9 cellular contexts compared by ENCODE assay signal in genomic region chr5:141050622-141051525, GRCh38. TPM values are rescaled to one million over a fixed set of nuclear protein-coding genes. Genes with fewer than 3 reads are reported as not detected.
DNase-seq lines count a peak whose midpoint lies in the region; ATAC-seq and TF ChIP-seq lines count a peak whose summit lies in the region.
"Had no signal": no experiment of that assay in that cellular context is flagged by ENCODE, and none has a peak within 500 bp of the region (broad histone marks: within the 10 kb centered on the region; RNA-seq: fewer than 3 reads in every experiment).

TSS of gene PCDHB1 (plus strand) at chr5:141051374. CDS start at chr5:141051471, 97 bp downstream.

- peak within 1 kb of the TSS; percentile 57 for H3K9ac ChIP-seq in NT2/D1 (ENCODE audit: insufficient read length, low read depth)

- peak within 1 kb of the TSS; percentile 73 for H2AFZ ChIP-seq in GM23338

- peak; percentile 88 for ATAC-seq in GM23338

- no peaks in the 10 kb centered on the region for H4K20me1 ChIP-seq in GM23338 (replicated peaks; ENCODE audit: insufficient read depth)

- H3F3A ChIP-seq in GM23338 (replicated peaks; ENCODE audit: low read depth): no peaks in the 10 kb centered on the region

- H3K27ac Mint-ChIP-seq in GM23338: no peak within 1 kb of the TSS
- H3K27ac Mint-ChIP-seq in activated T-helper 2 cell treated with anti-CD3 and anti-CD28 coated beads, Interferon-gamma antibody, Interleukin-2, Interleukin-4, amounts not matched to agents 10 μg/mL and 5 μg/mL and 100 μg/mL, durations not matched to agents 14 hours and 24 hours and 36 hours: no peak within 1 kb of the TSS

- no peak for TF ChIP-seq CTCF in GM23338 (conservative IDR thresholded peaks at IDR 0.05; ENCODE audit: low read depth in 2 of 2)
- TF ChIP-seq CTCF in fibroblast of villous mesenchyme (IDR thresholded peaks at IDR 0.05; ENCODE audit: insufficient read depth, low read depth, low read length): no peak
- no peak for TF ChIP-seq CTCF in prostate gland (IDR thresholded peaks at IDR 0.05)

- H3K9me3 ChIP-seq in NT2/D1 (ENCODE audit: insufficient read depth, low read length) (no peaks in the 10 kb centered on the region), prostate gland (no peaks in the 10 kb centered on the region)

- peaks cover 21% of the 10 kb centered on the region for H3K27me3 Mint-ChIP-seq in GM23338 (ENCODE audit: insufficient read depth, low read depth, poor library complexity)
- H3K27me3 Mint-ChIP-seq in activated T-helper 2 cell treated with anti-CD3 and anti-CD28 coated beads, Interferon-gamma antibody, Interleukin-2, Interleukin-4, amounts not matched to agents 10 μg/mL and 5 μg/mL and 100 μg/mL, durations not matched to agents 14 hours and 24 hours and 36 hours (ENCODE audit: low read depth): no peaks in the 10 kb centered on the region

- intact Hi-C loops in prostate gland (cut with DNase I): no loop called here
- intact Hi-C loops in activated T-helper 2 cell treated with anti-CD3 and anti-CD28 coated beads, Interferon-gamma antibody, Interleukin-2, Interleukin-4, amounts not matched to agents 10 μg/mL and 5 μg/mL and 100 μg/mL, durations not matched to agents 14 hours and 24 hours and 36 hours (cut with micrococcal nuclease): no loop called here

- H3K79me2 ChIP-seq in GM23338 (replicated peaks; ENCODE audit: insufficient read depth): no peaks in the 10 kb centered on the region

- no peaks in the 10 kb centered on the region for H3K36me3 Mint-ChIP-seq in GM23338 (ENCODE audit: low read depth)
- no peaks in the 10 kb centered on the region for H3K36me3 Mint-ChIP-seq in activated T-helper 2 cell treated with anti-CD3 and anti-CD28 coated beads, Interferon-gamma antibody, Interleukin-2, Interleukin-4, amounts not matched to agents 10 μg/mL and 5 μg/mL and 100 μg/mL, durations not matched to agents 14 hours and 24 hours and 36 hours (ENCODE audit: low read depth)

- H3K9me2 ChIP-seq in GM23338 (ENCODE audit: insufficient read depth): peaks cover 11% of the 10 kb centered on the region; the same call in 1 of the 2 replicates

- peak within 1 kb of the TSS; percentile 87 for H3K4me3 Mint-ChIP-seq in GM23338
- no peak within 1 kb of the TSS for H3K4me3 Mint-ChIP-seq in activated T-helper 2 cell treated with anti-CD3 and anti-CD28 coated beads, Interferon-gamma antibody, Interleukin-2, Interleukin-4, amounts not matched to agents 10 μg/mL and 5 μg/mL and 100 μg/mL, durations not matched to agents 14 hours and 24 hours and 36 hours (ENCODE audit: low read depth)

- no peaks in the 10 kb centered on the region for H3K4me1 ChIP-seq in GM23338 (ENCODE audit: insufficient read depth)
- H3K4me1 ChIP-seq in NT2/D1 (ENCODE audit: insufficient read depth, insufficient read length): no peaks in the 10 kb centered on the region
- no peaks in the 10 kb centered on the region for H3K4me1 ChIP-seq in prostate gland (replicated peaks)

- H3K4me3 ChIP-seq in GM23338 (peak within 1 kb of the TSS; percentile 51), NT2/D1 (ENCODE audit: insufficient read length, low read depth) (peak within 1 kb of the TSS; percentile 58), fibroblast of villous mesenchyme (ENCODE audit: low read depth, low read length) (peak within 1 kb of the TSS; percentile 32), prostate gland (peak within 1 kb of the TSS; percentile 28 to 40)

- peak; percentile 73 for DNase-seq in GM23338 (ENCODE audit: low spot score)
- peak; percentile 15 for DNase-seq in NT2/D1 (ENCODE audit: low read depth, low spot score)
- no peak for DNase-seq in fibroblast of villous mesenchyme (ENCODE audit: low read depth)
- no peak for DNase-seq in prostate gland (ENCODE audit: low spot score)
- no peak for DNase-seq in Ammon's horn (ENCODE audit: low spot score)
- DNase-seq in activated T-helper 2 cell treated with anti-CD3 and anti-CD28 coated beads, Interferon-gamma antibody, Interleukin-2, Interleukin-4, amounts not matched to agents 10 μg/mL and 5 μg/mL and 100 μg/mL, durations not matched to agents 14 hours and 24 hours and 36 hours (ENCODE audit: low spot score): no peak
- no peak for DNase-seq in stimulated activated CD8-positive, alpha-beta memory T cell treated with anti-CD3 and anti-CD28 coated beads, Interleukin-4, amount 100 ng/mL, for 48 hours
- no peak for DNase-seq in cerebellar cortex (ENCODE audit: low spot score)
- DNase-seq: activated naive CD4-positive, alpha-beta T cell had no signal

- H3K36me3 ChIP-seq in GM23338 (ENCODE audit: insufficient read depth) (no peaks in the 10 kb centered on the region), NT2/D1 (ENCODE audit: insufficient read depth, insufficient read length, low read length) (no peaks in the 10 kb centered on the region), prostate gland (no peaks in the 10 kb centered on the region)

- H3K27me3 ChIP-seq in GM23338 (ENCODE audit: insufficient read depth): peaks cover 55% of the 10 kb centered on the region
- peaks cover 18% of the 10 kb centered on the region for H3K27me3 ChIP-seq in NT2/D1 (ENCODE audit: insufficient read depth, insufficient read length)
- no peaks in the 10 kb centered on the region for H3K27me3 ChIP-seq in prostate gland (replicated peaks; ENCODE audit: insufficient read depth)

- H3K27ac ChIP-seq in GM23338 (ENCODE audit: low read depth): no peak within 1 kb of the TSS
- no peak within 1 kb of the TSS for H3K27ac ChIP-seq in prostate gland

- H3K4me1 Mint-ChIP-seq in GM23338: peaks cover 17% of the 10 kb centered on the region
- no peaks in the 10 kb centered on the region for H3K4me1 Mint-ChIP-seq in activated T-helper 2 cell treated with anti-CD3 and anti-CD28 coated beads, Interferon-gamma antibody, Interleukin-2, Interleukin-4, amounts not matched to agents 10 μg/mL and 5 μg/mL and 100 μg/mL, durations not matched to agents 14 hours and 24 hours and 36 hours (ENCODE audit: low read depth)

- WGBS in prostate gland: 16% methylated on average over 20 of the region's 20 CpGs

- TF ChIP-seq POLR2A in prostate gland (IDR thresholded peaks at IDR 0.05): no peak

- peak within 1 kb of the TSS; percentile 79 for H3K4me2 ChIP-seq in GM23338

- no peaks in the 10 kb centered on the region; the same call in 2 of the 3 replicates for H3K9me3 Mint-ChIP-seq in GM23338
- peaks cover 20% of the 10 kb centered on the region for H3K9me3 Mint-ChIP-seq in activated T-helper 2 cell treated with anti-CD3 and anti-CD28 coated beads, Interferon-gamma antibody, Interleukin-2, Interleukin-4, amounts not matched to agents 10 μg/mL and 5 μg/mL and 100 μg/mL, durations not matched to agents 14 hours and 24 hours and 36 hours

TF ChIP-seq in GM23338, 12 proteins besides CTCF, POLR2A, EP300 and RAD21 (continues in another document):
- TF ChIP-seq POLR2AphosphoS5 (IDR thresholded peaks at IDR 0.05; ENCODE audit: low read depth) (no peak), ETS1 (IDR thresholded peaks at IDR 0.05) (no peak)

RNA-seq across cellular contexts. Expression of gene PCDHB1, which starts in this region (rescaled TPM):
- 0.03 and 0.08 TPM in 2 replicates for total RNA-seq in GM23338 (2014; rRNA removed; shearing (Covaris generic))
- polyA plus RNA-seq in GM23338 (2016; fragmentation: Nextera tagmentation; extraction: Ambion mirVana): 0.05 and 0.09 TPM in 2 replicates
- total RNA-seq in fibroblast of villous mesenchyme: not detected in 2 replicates
- not detected for total RNA-seq in prostate gland
- not detected in 2 replicates for total RNA-seq in activated T-helper 2 cell treated with anti-CD3 and anti-CD28 coated beads, Interferon-gamma antibody, Interleukin-2, Interleukin-4, amounts not matched to agents 10 μg/mL and 5 μg/mL and 100 μg/mL, durations not matched to agents 14 hours and 24 hours and 36 hours

Comparison
In these comparisons a context has a peak if more than half of its experiments do, and no peak if none do; other contexts are left out.
1. Peak in DNase-seq, ATAC-seq, H3K4me3 ChIP-seq and H3K4me2 ChIP-seq in GM23338; RNA of the gene not detected or under 1 TPM.